Comparison of ENCODE assay signal across 8 cellular contexts in the genomic region with DNA sequence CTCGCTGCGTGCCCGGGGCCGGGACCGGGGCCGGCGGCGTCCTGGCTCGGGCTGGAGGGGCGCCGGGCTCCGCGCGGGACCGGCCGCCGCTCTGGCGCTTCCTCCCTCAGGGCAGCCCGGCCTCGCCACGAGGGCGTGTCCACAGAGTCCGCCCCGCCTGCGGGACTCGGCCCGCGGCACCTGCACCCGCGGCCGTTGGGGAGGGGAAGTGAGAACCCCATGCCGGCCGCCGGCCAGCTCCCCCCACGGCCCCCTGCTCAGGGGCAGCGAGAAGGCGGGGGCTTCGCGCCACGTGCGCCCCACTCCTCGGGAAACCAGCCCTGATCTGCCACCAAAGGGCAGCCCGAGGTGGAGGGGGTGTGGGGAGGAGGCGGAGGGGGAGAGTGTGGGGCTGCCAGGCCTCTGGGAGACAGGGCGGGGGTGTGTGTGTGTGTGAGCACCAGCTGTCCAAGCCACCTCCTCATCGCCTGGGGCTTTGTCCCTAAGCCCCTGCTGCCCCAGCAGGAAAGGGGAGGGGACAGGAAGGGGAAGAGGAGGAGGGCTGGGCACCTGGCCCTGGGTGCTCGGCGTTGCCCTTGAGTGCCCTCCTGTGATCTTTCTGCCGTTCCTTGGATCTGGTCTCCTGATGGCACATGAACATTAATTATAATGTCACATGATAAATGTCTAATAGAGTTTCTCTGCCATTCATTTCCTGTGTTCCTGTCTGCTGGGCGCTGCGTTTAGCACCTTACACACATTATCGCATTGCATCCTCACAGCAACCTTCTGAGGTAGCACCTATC. TPM values are rescaled to one million over a fixed set of nuclear protein-coding genes. Genes with fewer than 3 reads are reported as not detected.
DNase-seq lines count a peak whose midpoint lies in the region; ATAC-seq and TF ChIP-seq lines count a peak whose summit lies in the region.

A gene with protein sequence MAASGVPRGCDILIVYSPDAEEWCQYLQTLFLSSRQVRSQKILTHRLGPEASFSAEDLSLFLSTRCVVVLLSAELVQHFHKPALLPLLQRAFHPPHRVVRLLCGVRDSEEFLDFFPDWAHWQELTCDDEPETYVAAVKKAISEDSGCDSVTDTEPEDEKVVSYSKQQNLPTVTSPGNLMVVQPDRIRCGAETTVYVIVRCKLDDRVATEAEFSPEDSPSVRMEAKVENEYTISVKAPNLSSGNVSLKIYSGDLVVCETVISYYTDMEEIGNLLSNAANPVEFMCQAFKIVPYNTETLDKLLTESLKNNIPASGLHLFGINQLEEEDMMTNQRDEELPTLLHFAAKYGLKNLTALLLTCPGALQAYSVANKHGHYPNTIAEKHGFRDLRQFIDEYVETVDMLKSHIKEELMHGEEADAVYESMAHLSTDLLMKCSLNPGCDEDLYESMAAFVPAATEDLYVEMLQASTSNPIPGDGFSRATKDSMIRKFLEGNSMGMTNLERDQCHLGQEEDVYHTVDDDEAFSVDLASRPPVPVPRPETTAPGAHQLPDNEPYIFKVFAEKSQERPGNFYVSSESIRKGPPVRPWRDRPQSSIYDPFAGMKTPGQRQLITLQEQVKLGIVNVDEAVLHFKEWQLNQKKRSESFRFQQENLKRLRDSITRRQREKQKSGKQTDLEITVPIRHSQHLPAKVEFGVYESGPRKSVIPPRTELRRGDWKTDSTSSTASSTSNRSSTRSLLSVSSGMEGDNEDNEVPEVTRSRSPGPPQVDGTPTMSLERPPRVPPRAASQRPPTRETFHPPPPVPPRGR (minus strand): TSS at position 93 of the 785 bp plus-strand sequence. CDS start 120 bp downstream, outside the sequence.

- H3K27me3 ChIP-seq in stomach: peaks cover 0 to 15% (median 0%) of the 10 kb centered on the region in 3 donors

- H3K27ac Mint-ChIP-seq in activated CD4-positive, alpha-beta memory T cell treated with anti-CD3 and anti-CD28 coated beads, Interleukin-2, amount 10 ng/mL, durations not matched to agents 7 days and 5 days: no peak within 1 kb of the TSS
- peak within 1 kb of the TSS; percentile 97 for H3K27ac Mint-ChIP-seq in natural killer cell

- peaks cover 11 to 20% (median 17%) of the 10 kb centered on the region in 4 donors for H3K4me1 ChIP-seq in stomach

- no peaks in the 10 kb centered on the region for H3K36me3 ChIP-seq in stomach

- H3K9me3 ChIP-seq in stomach: no peaks in the 10 kb centered on the region

- CTCF ChIA-PET in activated CD4-positive, alpha-beta memory T cell treated with anti-CD3 and anti-CD28 coated beads, Interleukin-2, amount 10 ng/mL, durations not matched to agents 7 days and 5 days (lab: Charles Lee): interaction anchor here (1.5 kb wide), 1 partner anchor 23 kb away, joined by 3 read pairs; no protein-coding TSS in a partner anchor

- no peaks in the 10 kb centered on the region for H3K36me3 Mint-ChIP-seq in activated CD4-positive, alpha-beta memory T cell treated with anti-CD3 and anti-CD28 coated beads, Interleukin-2, amount 10 ng/mL, durations not matched to agents 7 days and 5 days (ENCODE audit: low read depth)
- no peaks in the 10 kb centered on the region for H3K36me3 Mint-ChIP-seq in natural killer cell

- peak within 1 kb of the TSS; percentile 81 for H3K4me3 Mint-ChIP-seq in activated CD4-positive, alpha-beta memory T cell treated with anti-CD3 and anti-CD28 coated beads, Interleukin-2, amount 10 ng/mL, durations not matched to agents 7 days and 5 days
- H3K4me3 Mint-ChIP-seq in natural killer cell: peak within 1 kb of the TSS; percentile 99

- intact Hi-C loops in natural killer cell (cut with micrococcal nuclease): loop anchor here (1.0 to 2.0 kb wide), 3 partner anchors 49 to 133 kb away; a partner anchor contains a TSS
- intact Hi-C loops in stomach (cut with DNase I; ENCODE audit: low total_unique reads): no loop called here

- no peak for TF ChIP-seq CTCF in epithelial cell of proximal tubule (conservative IDR thresholded peaks at IDR 0.05; ENCODE audit: low read depth, low read length)
- no peak for TF ChIP-seq CTCF in natural killer cell (IDR thresholded peaks at IDR 0.05)
- no peak for TF ChIP-seq CTCF in stomach (IDR thresholded peaks at IDR 0.05)

- peak; percentile 64 for DNase-seq in 8988T
- DNase-seq in NCI-H2227 (lab: John Stamatoyannopoulos, UW; ENCODE audit: unreplicated experiment): peak; percentile 51
- DNase-seq in activated CD4-positive, alpha-beta memory T cell treated with anti-CD3 and anti-CD28 coated beads, Interleukin-2, amount 10 ng/mL, durations not matched to agents 7 days and 5 days: peak; percentile 54
- DNase-seq in epithelial cell of proximal tubule (ENCODE audit: low read depth): no peak
- DNase-seq in natural killer cell: peak; percentile 67
- peak; percentile 66 for DNase-seq in stomach

- POLR2A ChIA-PET in activated CD4-positive, alpha-beta memory T cell treated with anti-CD3 and anti-CD28 coated beads, Interleukin-2, amount 10 ng/mL, durations not matched to agents 7 days and 5 days (lab: Charles Lee): interaction anchor here (0.8 kb wide), 1 partner anchor 112 kb away, joined by 3 read pairs; a partner anchor contains a TSS

- H3K4me3 ChIP-seq in epithelial cell of proximal tubule (ENCODE audit: low read depth, low read length): peak within 1 kb of the TSS; percentile 75
- H3K4me3 ChIP-seq in stomach: peak within 1 kb of the TSS; percentile 57 to 74 (median 65)

- TF ChIP-seq EP300 in stomach (IDR thresholded peaks at IDR 0.05): no peak

- peak within 1 kb of the TSS; percentile 31 to 83 (median 72) for H3K27ac ChIP-seq in stomach

- H3K27me3 Mint-ChIP-seq in activated CD4-positive, alpha-beta memory T cell treated with anti-CD3 and anti-CD28 coated beads, Interleukin-2, amount 10 ng/mL, durations not matched to agents 7 days and 5 days: peaks cover 12% of the 10 kb centered on the region
- H3K27me3 Mint-ChIP-seq in natural killer cell (ENCODE audit: low read depth in 2 of 2): no peaks in the 10 kb centered on the region

- 1 to 12% (median 2%) methylated on average over 10 to 52 of the region's 52 CpGs for WGBS in stomach, 5 donors

- no peak for TF ChIP-seq POLR2A in stomach (IDR thresholded peaks at IDR 0.05)

- no peaks in the 10 kb centered on the region for H3K9me3 Mint-ChIP-seq in activated CD4-positive, alpha-beta memory T cell treated with anti-CD3 and anti-CD28 coated beads, Interleukin-2, amount 10 ng/mL, durations not matched to agents 7 days and 5 days
- no peaks in the 10 kb centered on the region for H3K9me3 Mint-ChIP-seq in natural killer cell

- peaks cover 19% of the 10 kb centered on the region for H3K4me1 Mint-ChIP-seq in activated CD4-positive, alpha-beta memory T cell treated with anti-CD3 and anti-CD28 coated beads, Interleukin-2, amount 10 ng/mL, durations not matched to agents 7 days and 5 days
- H3K4me1 Mint-ChIP-seq in natural killer cell: peaks cover 58 to 59% of the 10 kb centered on the region in 2 donors

- ATAC-seq in GM18511 (IDR thresholded peaks at IDR 0.05; ENCODE audit: unreplicated experiment) (peak; percentile 79), HG03039 (IDR thresholded peaks at IDR 0.05; ENCODE audit: unreplicated experiment) (peak; percentile 45), natural killer cell (peak; percentile 62 to 81 (median 74))

RNA-seq across cellular contexts. Expression of the gene that starts here (rescaled TPM):
- 1 to 10 TPM; 5.7 to 6.6 TPM for total RNA-seq in activated CD4-positive, alpha-beta memory T cell treated with anti-CD3 and anti-CD28 coated beads, Interleukin-2, amount 10 ng/mL, durations not matched to agents 7 days and 5 days
- total RNA-seq in epithelial cell of proximal tubule (4.1 and 4.2 TPM in 2 replicates), natural killer cell (100 to 1,000 TPM in 1 of 3 donors, 10 to 100 TPM in 2; 95.3 to 137 (median 97.1) TPM), stomach (10 to 100 TPM in 2 of 5 donors, 1 to 10 TPM in 2, not detected in 1; 6.4 to 14.5 (median 9.4) TPM)
- 1 to 10 TPM; 2.6 to 6.2 (median 3.4) TPM for polyA plus RNA-seq in stomach

Comparison
In these comparisons a context has a peak if more than half of its experiments do, and no peak if none do; other contexts are left out.
1. RNA of the gene that starts here (total RNA-seq): 95.3 to 137 TPM in natural killer cell; 6.4 to 14.5 TPM in stomach, 5.7 to 6.6 TPM in activated CD4-positive, alpha-beta memory T cell treated with anti-CD3 and anti-CD28 coated beads, Interleukin-2, amount 10 ng/mL, durations not matched to agents 7 days and 5 days and 4.1 to 4.2 TPM in epithelial cell of proximal tubule; every median in the first group is over 4 times any median in the second.
2. Peak in every context shown above with its lines, with median percentiles within 50 percentile points of each other: ATAC-seq.